ENCODE assay signal across 32 cellular contexts in genomic region chr19:15175609-15176008, GRCh38. TPM values are rescaled to one million over a fixed set of nuclear protein-coding genes. Genes with fewer than 3 reads are reported as not detected.
"Had no signal": no experiment of that assay in that cellular context is flagged by ENCODE, and none has a peak within 500 bp of the region (broad histone marks: within the 10 kb centered on the region; RNA-seq: fewer than 3 reads in every experiment).

No MANE protein-coding gene starts in this region.

- H3K9me3 ChIP-seq: SK-N-SH had no signal

- FAIRE-seq: K562, TTC549 had no signal

- DNase-seq: activated CD4-positive, alpha-beta T cell treated with anti-CD3 and anti-CD28 coated beads, Interleukin-2, amount 10 ng/mL, durations not matched to agents 24 days and 14 days; activated CD4-positive, alpha-beta T cell treated with anti-CD3 and anti-CD28 coated beads, Interleukin-2, amount 50 U/mL, for 4 hours; activated CD8-positive, alpha-beta memory T cell treated with anti-CD3 and anti-CD28 coated beads, Interleukin-2, amount 50 U/mL, for 4 hours; activated effector memory CD4-positive, alpha-beta T cell treated with Interleukin-2 at 50 U/mL for 16 hours; activated naive CD4-positive, alpha-beta T cell treated with anti-CD3 and anti-CD28 coated beads, Interleukin-2, amount 10 ng/mL, durations not matched to agents 7 days and 5 days; activated naive CD8-positive, alpha-beta T cell treated with anti-CD3 and anti-CD28 coated beads, Interleukin-2, amount 50 U/mL, for 24 hours; activated T-cell treated with anti-CD3 and anti-CD28 coated beads for 4 hours; activated T-cell treated with anti-CD3 and anti-CD28 coated beads, Interleukin-2, amount 50 U/mL, for 4 hours; anterior cingulate cortex; brain microvascular endothelial cell; NCI-H1105; NCI-H1417 treated with DMSO at 0.1 percent for 48 hours; NCI-H187 treated with DMSO at 0.1 percent for 48 hours; NCI-H2081; NCI-H2171 treated with DMSO at 0.1 percent for 48 hours; NCI-H2227 treated with DMSO at 0.1 percent for 48 hours; NCI-H446; NCI-H510A treated with DMSO at 0.1 percent for 48 hours; NCI-H526 treated with DMSO at 0.1 percent for 48 hours; NCI-H82; SHP77; SK-N-SH had no signal

- H3K27ac Mint-ChIP-seq: activated CD4-positive, alpha-beta T cell treated with anti-CD3 and anti-CD28 coated beads, Interleukin-2, amount 10 ng/mL, durations not matched to agents 24 days and 14 days; activated naive CD4-positive, alpha-beta T cell treated with anti-CD3 and anti-CD28 coated beads, Interleukin-2, amount 10 ng/mL, durations not matched to agents 7 days and 5 days; activated naive CD8-positive, alpha-beta T cell; activated naive CD8-positive, alpha-beta T cell treated with anti-CD3 and anti-CD28 coated beads, Interleukin-2, amount 50 U/mL, for 24 hours; activated T-helper 1 cell treated with anti-CD3 and anti-CD28 coated beads, Interleukin-12 subunit alpha, Interleukin-12 subunit beta, Interleukin-2, Interleukin-4 antibody, amounts not matched to agents 30 ng/mL and 10 ng/mL and 1 ng/mL, durations not matched to agents 14 hours and 24 hours and 36 hours; T-helper 1 cell treated with Interleukin-12 subunit alpha and Interleukin-12 subunit beta and Interleukin-4 antibody, amounts not matched to agents 30 μg/mL and 1 μg/mL, for 36 hours; T-helper 2 cell treated with Interferon-gamma antibody and Interleukin-4, amounts not matched to agents 5 μg/mL and 100 μg/mL, for 36 hours had no signal

- H3K36me3 Mint-ChIP-seq: activated naive CD4-positive, alpha-beta T cell treated with anti-CD3 and anti-CD28 coated beads, Interleukin-2, amount 10 ng/mL, durations not matched to agents 7 days and 5 days; activated naive CD8-positive, alpha-beta T cell had no signal

- H3K9me3 Mint-ChIP-seq: activated CD4-positive, alpha-beta T cell treated with anti-CD3 and anti-CD28 coated beads, Interleukin-2, amount 10 ng/mL, durations not matched to agents 24 days and 14 days; activated naive CD4-positive, alpha-beta T cell treated with anti-CD3 and anti-CD28 coated beads, Interleukin-2, amount 10 ng/mL, durations not matched to agents 7 days and 5 days; activated naive CD8-positive, alpha-beta T cell treated with anti-CD3 and anti-CD28 coated beads, Interleukin-2, amount 50 U/mL, for 24 hours; activated T-cell treated with anti-CD3 and anti-CD28 coated beads, Interleukin-2, amount 50 U/mL, for 4 hours; activated T-helper 1 cell treated with anti-CD3 and anti-CD28 coated beads, Interleukin-12 subunit alpha, Interleukin-12 subunit beta, Interleukin-2, Interleukin-4 antibody, amounts not matched to agents 30 ng/mL and 10 ng/mL and 1 ng/mL, durations not matched to agents 14 hours and 24 hours and 36 hours; T-helper 1 cell treated with Interleukin-12 subunit alpha and Interleukin-12 subunit beta and Interleukin-4 antibody, amounts not matched to agents 30 μg/mL and 1 μg/mL, for 36 hours; T-helper 2 cell treated with Interferon-gamma antibody and Interleukin-4, amounts not matched to agents 5 μg/mL and 100 μg/mL, for 36 hours had no signal

- H3K27me3 ChIP-seq: brain microvascular endothelial cell, SJSA1 had no signal

- H3K4me3 ChIP-seq: K562, SJSA1 had no signal

- H3K4me2 ChIP-seq: SK-N-SH had no signal

- H3K9ac ChIP-seq: SK-N-SH had no signal

- ATAC-seq: activated naive CD8-positive, alpha-beta T cell treated with anti-CD3 and anti-CD28 coated beads, Interleukin-2, amount 50 U/mL, for 24 hours; activated T-cell treated with anti-CD3 and anti-CD28 coated beads, Interleukin-2, amount 50 U/mL, for 4 hours; K562; Panc1 had no signal

- H3K4me3 Mint-ChIP-seq: activated CD4-positive, alpha-beta T cell treated with anti-CD3 and anti-CD28 coated beads, Interleukin-2, amount 10 ng/mL, durations not matched to agents 24 days and 14 days; activated naive CD4-positive, alpha-beta T cell treated with anti-CD3 and anti-CD28 coated beads, Interleukin-2, amount 10 ng/mL, durations not matched to agents 7 days and 5 days; activated naive CD8-positive, alpha-beta T cell; activated naive CD8-positive, alpha-beta T cell treated with anti-CD3 and anti-CD28 coated beads, Interleukin-2, amount 50 U/mL, for 24 hours; activated T-cell treated with anti-CD3 and anti-CD28 coated beads, Interleukin-2, amount 50 U/mL, for 4 hours; activated T-helper 1 cell treated with anti-CD3 and anti-CD28 coated beads, Interleukin-12 subunit alpha, Interleukin-12 subunit beta, Interleukin-2, Interleukin-4 antibody, amounts not matched to agents 30 ng/mL and 10 ng/mL and 1 ng/mL, durations not matched to agents 14 hours and 24 hours and 36 hours; T-helper 1 cell treated with Interleukin-12 subunit alpha and Interleukin-12 subunit beta and Interleukin-4 antibody, amounts not matched to agents 30 μg/mL and 1 μg/mL, for 36 hours; T-helper 2 cell treated with Interferon-gamma antibody and Interleukin-4, amounts not matched to agents 5 μg/mL and 100 μg/mL, for 36 hours had no signal

- H3K27ac ChIP-seq: brain microvascular endothelial cell, SJSA1 had no signal

RNA-seq across cellular contexts. Expression of gene NOTCH3, which starts 25.2 kb away (rescaled TPM):
- total RNA-seq: activated CD4-positive, alpha-beta T cell treated with anti-CD3 and anti-CD28 coated beads, Interleukin-2, amount 10 ng/mL, durations not matched to agents 24 days and 14 days; activated T-helper 1 cell treated with anti-CD3 and anti-CD28 coated beads, Interleukin-12 subunit alpha, Interleukin-12 subunit beta, Interleukin-2, Interleukin-4 antibody, amounts not matched to agents 30 ng/mL and 10 ng/mL and 1 ng/mL, durations not matched to agents 14 hours and 24 hours and 36 hours had no signal

RNA-seq across cellular contexts. Expression of gene EPHX3, which starts 56.6 kb away (rescaled TPM):
- total RNA-seq: activated T-helper 1 cell treated with anti-CD3 and anti-CD28 coated beads, Interleukin-12 subunit alpha, Interleukin-12 subunit beta, Interleukin-2, Interleukin-4 antibody, amounts not matched to agents 30 ng/mL and 10 ng/mL and 1 ng/mL, durations not matched to agents 14 hours and 24 hours and 36 hours; M059J; RPMI7951 had no signal
- polyA plus RNA-seq: K562 had no signal
